ENCODE assay signal across 8 cellular contexts in the genomic region with DNA sequence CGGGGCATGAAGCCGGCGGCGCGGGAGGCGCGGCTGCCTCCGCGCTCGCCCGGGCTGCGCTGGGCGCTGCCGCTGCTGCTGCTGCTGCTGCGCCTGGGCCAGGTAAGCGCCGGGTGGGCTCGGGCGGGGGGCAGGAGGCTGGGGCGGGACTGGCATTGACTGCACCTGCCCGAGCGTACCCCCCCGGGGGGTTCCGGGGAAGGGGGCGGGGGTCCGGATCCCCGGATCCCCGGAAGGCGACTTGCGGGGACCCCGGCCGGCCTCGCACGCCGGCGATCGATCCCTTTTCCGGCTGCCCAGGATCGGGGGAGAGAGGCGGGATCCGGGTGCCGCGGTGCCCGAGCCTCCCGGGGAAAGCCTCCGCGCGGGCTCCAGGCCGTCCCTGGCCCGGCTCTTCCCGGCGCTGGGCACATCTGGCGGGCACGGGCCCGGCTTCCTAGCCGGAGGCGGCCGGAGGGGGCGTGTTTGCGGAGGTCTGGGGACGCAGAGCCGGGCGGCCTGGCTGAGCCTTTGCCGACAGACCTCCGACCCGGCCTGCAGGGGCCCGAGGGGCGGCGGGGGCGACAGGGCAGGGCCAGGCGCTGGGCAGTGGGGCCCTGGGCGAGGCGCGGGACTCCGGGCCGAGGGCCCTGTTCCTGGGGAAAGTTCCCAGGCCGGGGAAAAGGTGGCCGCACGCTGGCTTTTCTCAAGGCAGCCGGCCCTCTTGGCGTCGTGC. TPM values are rescaled to one million over a fixed set of nuclear protein-coding genes. Genes with fewer than 3 reads are reported as not detected.
DNase-seq lines count a peak whose midpoint lies in the region; ATAC-seq and TF ChIP-seq lines count a peak whose summit lies in the region.

No MANE protein-coding gene starts in this region.

- H3K36me3 Mint-ChIP-seq in naive thymus-derived CD4-positive, alpha-beta T cell, result peaks cover 0 to 27% (median 1%) of the 10 kb centered on the region in 5 donors

- peaks cover 31 to 40% (median 39%) of the 10 kb centered on the region in 7 donors for H3K4me1 Mint-ChIP-seq in naive thymus-derived CD4-positive, alpha-beta T cell

- intact Hi-C loops in esophagus muscularis mucosa (cut with DNase I), result loop anchor here (5.0 kb wide), 2 partner anchors 34 to 81 kb away; no protein-coding TSS in a partner anchor
- intact Hi-C loops in naive thymus-derived CD4-positive, alpha-beta T cell (cut with micrococcal nuclease), result loop anchor here (1.0 to 5.0 kb wide), 7 partner anchors 31 to 129 kb away; no protein-coding TSS in a partner anchor

- no peaks in the 10 kb centered on the region for H3K9me3 ChIP-seq in esophagus muscularis mucosa
- H3K9me3 ChIP-seq in naive thymus-derived CD4-positive, alpha-beta T cell (ENCODE audit: control insufficient read depth in 2 of 3, low read length in 3 of 3), result no peaks in the 10 kb centered on the region

- H3K27me3 ChIP-seq in esophagus muscularis mucosa, result peaks cover 0 to 6% (median 0%) of the 10 kb centered on the region in 4 donors
- H3K27me3 ChIP-seq in naive thymus-derived CD4-positive, alpha-beta T cell (ENCODE audit: control insufficient read depth in 2 of 2, insufficient read depth in 2 of 2, low read length in 2 of 2), result no peaks in the 10 kb centered on the region

- CTCF ChIA-PET in naive thymus-derived CD4-positive, alpha-beta T cell (lab: Charles Lee), result no interaction called here

- TF ChIP-seq EP300 in esophagus muscularis mucosa (IDR thresholded peaks at IDR 0.05), result no peak

- WGBS in esophagus muscularis mucosa, result 0% methylated on average over 15 of the region's 82 CpGs

- POLR2A ChIA-PET in naive thymus-derived CD4-positive, alpha-beta T cell (lab: Charles Lee), result interaction anchor here (1.0 to 1.1 kb wide), 2 partner anchors 19 to 21 kb away, joined by 3 to 4 read pairs; no protein-coding TSS in a partner anchor

- ATAC-seq in GM19468 (IDR thresholded peaks at IDR 0.05; ENCODE audit: extremely low read depth, unreplicated experiment), result peak; percentile 39
- ATAC-seq in naive thymus-derived CD4-positive, alpha-beta T cell, result peak; percentile 28

- DNase-seq in EL (peak; percentile 59), HK-2 (ENCODE audit: unreplicated experiment) (peak; percentile 44), esophagus muscularis mucosa (ENCODE audit: extremely low spot score) (no peak), foreskin melanocyte (no peak), Ammon's horn (ENCODE audit: low spot score) (no peak)
- peak; percentile 56 for DNase-seq in activated CD4-positive, CD25-positive, alpha-beta regulatory T cell treated with anti-CD3 and anti-CD28 coated beads, Interleukin-2, amount 50 U/mL, for 72 hours
- DNase-seq in naive thymus-derived CD4-positive, alpha-beta T cell, result peak in 4 of 9 donors; percentile 20 to 60 (median 26)

- no peaks in the 10 kb centered on the region for H3K36me3 ChIP-seq in esophagus muscularis mucosa
- no peaks in the 10 kb centered on the region for H3K36me3 ChIP-seq in naive thymus-derived CD4-positive, alpha-beta T cell (ENCODE audit: control insufficient read depth in 2 of 3, insufficient read depth in 3 of 3, low read length in 3 of 3)

- H3K4me3 ChIP-seq in esophagus muscularis mucosa, result peak overlapping the region; percentile 70 to 84 (median 78)
- peak overlapping the region; percentile 67 for H3K4me3 ChIP-seq in naive thymus-derived CD4-positive, alpha-beta T cell (ENCODE audit: low read length)

- TF ChIP-seq CTCF in esophagus muscularis mucosa (IDR thresholded peaks at IDR 0.05), result peak in 1 of 3 experiments; percentile 7

- no peaks in the 10 kb centered on the region for H3K9me3 Mint-ChIP-seq in naive thymus-derived CD4-positive, alpha-beta T cell

- H3K27ac Mint-ChIP-seq in naive thymus-derived CD4-positive, alpha-beta T cell, result peak overlapping the region in 3 of 9 donors; percentile 76 to 83 (median 81)

- peak overlapping the region; percentile 77 to 95 (median 92) for H3K4me3 Mint-ChIP-seq in naive thymus-derived CD4-positive, alpha-beta T cell

- TF ChIP-seq POLR2A in esophagus muscularis mucosa (IDR thresholded peaks at IDR 0.05; ENCODE audit: low read depth), result no peak

- peaks cover 15 to 28% (median 25%) of the 10 kb centered on the region in 4 donors for H3K4me1 ChIP-seq in esophagus muscularis mucosa
- H3K4me1 ChIP-seq in naive thymus-derived CD4-positive, alpha-beta T cell (ENCODE audit: control insufficient read depth in 2 of 2, insufficient read depth in 2 of 2, low read length in 2 of 2), result peaks cover 25 to 28% of the 10 kb centered on the region in 2 donors

- peak overlapping the region; percentile 68 to 74 (median 71) for H3K27ac ChIP-seq in esophagus muscularis mucosa (replicated peaks in 1 of 4)
- H3K27ac ChIP-seq in naive thymus-derived CD4-positive, alpha-beta T cell (ENCODE audit: low read depth, low read length), result peak overlapping the region; percentile 79

- peaks cover 0 to 19% (median 0%) of the 10 kb centered on the region in 5 donors for H3K27me3 Mint-ChIP-seq in naive thymus-derived CD4-positive, alpha-beta T cell

RNA-seq across cellular contexts. Expression of a gene that starts 0.7 kb away (rescaled TPM):
- 10 to 100 TPM in 2 of 4 donors, 1 to 10 TPM in 2; 8.3 to 14.1 (median 10.5) TPM for total RNA-seq in esophagus muscularis mucosa
- 10 to 100 TPM; 31.8 to 82.3 (median 53.9) TPM for total RNA-seq in naive thymus-derived CD4-positive, alpha-beta T cell
- 10 to 100 TPM in 1 of 2 donors, 1 to 10 TPM in 1; 7.0 to 11.8 TPM for polyA plus RNA-seq in naive thymus-derived CD4-positive, alpha-beta T cell

Comparison
In these comparisons a context has a peak if more than half of its experiments do, and no peak if none do; other contexts are left out.
1. DNase-seq: peak in EL (single experiment), HK-2 (single experiment) and activated CD4-positive, CD25-positive, alpha-beta regulatory T cell treated with anti-CD3 and anti-CD28 coated beads, Interleukin-2, amount 50 U/mL, for 72 hours (single experiment); none in esophagus muscularis mucosa (single experiment), foreskin melanocyte (single experiment) and Ammon's horn (single experiment).